ENCODE assay signal across 15 cellular contexts in genomic region chr14:65035049-65035448, GRCh38. TPM values are rescaled to one million over a fixed set of nuclear protein-coding genes. Genes with fewer than 3 reads are reported as not detected.
DNase-seq lines count a peak whose midpoint lies in the region; ATAC-seq, FAIRE-seq and TF ChIP-seq lines count a peak whose summit lies in the region.
"Had no signal": no experiment of that assay in that cellular context is flagged by ENCODE, and none has a peak within 500 bp of the region (broad histone marks: within the 10 kb centered on the region; RNA-seq: fewer than 3 reads in every experiment).

No MANE protein-coding gene starts in this region.

- no TSS peak for BruUV-seq in K562 (replicated peaks; lab: Mats Ljungman, UMichigan)

- TF ChIP-seq EP300 in K562 (IDR thresholded peaks at IDR 0.05; ENCODE audit: low read length): no peak

- CTCF ChIA-PET in K562 (lab: Yijun Ruan, JAX; ENCODE audit: low intra/inter-chr PET ratio): no interaction called here

- H3K79me2 ChIP-seq in K562 (ENCODE audit: control insufficient read depth, insufficient read depth, low read length): no peaks in the 10 kb centered on the region

- no peak overlapping the region for H3K4me2 ChIP-seq in K562 (ENCODE audit: insufficient read depth, low read length)
- H3K4me2 ChIP-seq: GM23338 had no signal

- no peak overlapping the region for H3K27ac Mint-ChIP-seq in nephron progenitor cell
- H3K27ac Mint-ChIP-seq: GM23338 had no signal

- H3K36me3 Mint-ChIP-seq in nephron progenitor cell (ENCODE audit: low read depth): peaks cover 52% of the 10 kb centered on the region

- H3K9me1 ChIP-seq in K562 (ENCODE audit: control insufficient read depth, insufficient read depth, low read length): no peaks in the 10 kb centered on the region

- H3K36me3 ChIP-seq in K562 (ENCODE audit: control insufficient read depth, insufficient read depth, low read length): peaks cover 17% of the 10 kb centered on the region; the same call in 1 of the 3 replicates

- H3K4me3 Mint-ChIP-seq in nephron progenitor cell: no peak overlapping the region
- H3K4me3 Mint-ChIP-seq: GM23338 had no signal

- in situ Hi-C loops in K562 (cut with MboI): no loop called here

- DNase-seq in C1 segment of cervical spinal cord (lab: John Stamatoyannopoulos, UW) (peak in 12 of 14 donors; percentile 13 to 81 (median 65)), K562 (ENCODE audit: extremely low read depth in 1 of 4, low spot score in 3 of 4) (no peak), foreskin melanocyte (peak; percentile 24), nephron progenitor cell (peak; percentile 17), islet precursor cell (no peak), NCI-H2107 (lab: John Stamatoyannopoulos, UW) (no peak), NCI-H2029 (lab: John Stamatoyannopoulos, UW) (no peak)
- DNase-seq: activated CD4-positive, alpha-beta T cell treated with anti-CD3 and anti-CD28 coated beads, Interleukin-2, amount 50 U/mL, for 4 hours; activated gamma-delta T cell treated with Interleukin-2 at 50 U/mL for 16 hours; MM.1S; NCI-H2171; stimulated activated CD8-positive, alpha-beta memory T cell treated with anti-CD3 and anti-CD28 coated beads, Interleukin-4, amount 100 ng/mL, for 48 hours had no signal

- no peak overlapping the region for H3K27ac ChIP-seq in K562 (ENCODE audit: extremely low read depth, low read depth, low read length)

- H3K27me3 ChIP-seq in K562 (ENCODE audit: control insufficient read depth in 2 of 2, insufficient read depth in 2 of 2, low read length in 2 of 2): no peaks in the 10 kb centered on the region

- TF ChIP-seq POLR2A in K562 (conservative IDR thresholded peaks at IDR 0.05): no peak

- no peak for FAIRE-seq in K562 (lab: Jason Lieb, UNC)
- FAIRE-seq: bronchial epithelial cell had no signal

- no peak for TF ChIP-seq RAD21 in K562 (CRISPR knock-in tag; conservative IDR thresholded peaks at IDR 0.05 in 1 of 2, IDR thresholded peaks at IDR 0.05 in 1 of 2)

- intact Hi-C loops in K562 (cut with micrococcal nuclease): no loop called here

- H3K4me1 ChIP-seq in K562 (replicated peaks in 1 of 2; ENCODE audit: control insufficient read depth in 2 of 2, insufficient read depth in 2 of 2, low read length in 2 of 2): no peaks in the 10 kb centered on the region; a peak in 1 of 5 replicates

- ATAC-seq in K562: no peak
- no peak for ATAC-seq in GM18909 (IDR thresholded peaks at IDR 0.05; ENCODE audit: poor library complexity, unreplicated experiment)
- ATAC-seq: GM23338 had no signal

- no peak overlapping the region for H3K4me3 ChIP-seq in K562
- H3K4me3 ChIP-seq: GM23338 had no signal

- H3K9me3 Mint-ChIP-seq in nephron progenitor cell: no peaks in the 10 kb centered on the region
- H3K9me3 Mint-ChIP-seq: GM23338 had no signal

- H4K20me1 ChIP-seq in K562 (replicated peaks; ENCODE audit: control insufficient read depth, insufficient read depth, low read length): no peaks in the 10 kb centered on the region

- POLR2A ChIA-PET in K562 (lab: Yijun Ruan, JAX): interaction anchor here (0.6 to 2.8 kb wide), 4 partner anchors 10 to 161 kb away, joined by 3 to 10 read pairs (median 3); no protein-coding TSS in a partner anchor

- H3K9ac ChIP-seq in K562 (ENCODE audit: insufficient read depth in 1 of 2, low read depth in 2 of 2, low read length in 2 of 2): peak overlapping the region in 1 of 2 experiments; percentile 28; a peak in 1 of 4 replicates

- peaks cover 10% of the 10 kb centered on the region for H3K4me1 Mint-ChIP-seq in nephron progenitor cell
- H3K4me1 Mint-ChIP-seq: GM23338 had no signal

- no peaks in the 10 kb centered on the region for H3K27me3 Mint-ChIP-seq in nephron progenitor cell (ENCODE audit: low read depth, poor library complexity)

- WGBS in K562 (ENCODE audit: insufficient coverage, low coverage, missing lambda C conversion rate): 63% methylated on average over 2 of the region's 4 CpGs

- no peak overlapping the region for H2AFZ ChIP-seq in K562 (ENCODE audit: low read depth, low read length)
- H2AFZ ChIP-seq: GM23338 had no signal

- H3K9me3 ChIP-seq in K562 (replicated peaks; ENCODE audit: control insufficient read depth, insufficient read depth, low read depth, low read length): no peaks in the 10 kb centered on the region

- TF ChIP-seq CTCF in K562 (IDR thresholded peaks at IDR 0.05 in 2 of 3, conservative IDR thresholded peaks at IDR 0.05 in 1 of 3; ENCODE audit: insufficient read depth in 2 of 3, low read depth in 1 of 3, low read length in 3 of 3) (no peak), nephron progenitor cell (IDR thresholded peaks at IDR 0.05) (no peak)

TF ChIP-seq in K562, 482 proteins besides CTCF, POLR2A, EP300 and RAD21:
- TF ChIP-seq SAP30 (IDR thresholded peaks at IDR 0.05; ENCODE audit: borderline replicate concordance, insufficient read depth, low read depth, low read length, poor library complexity, severe bottlenecking): no peak
- no peak for TF ChIP-seq JUNB (CRISPR knock-in tag; conservative IDR thresholded peaks at IDR 0.05)
- no peak for TF ChIP-seq ZBTB12 (CRISPR knock-in tag; IDR thresholded peaks at IDR 0.05)
- TF ChIP-seq TCF15 (CRISPR knock-in tag; IDR thresholded peaks at IDR 0.05): no peak
- TF ChIP-seq ZKSCAN3 (CRISPR knock-in tag; IDR thresholded peaks at IDR 0.05): no peak
- TF ChIP-seq PPARD (CRISPR knock-in tag; IDR thresholded peaks at IDR 0.05): no peak
- no peak for TF ChIP-seq E2F6 (IDR thresholded peaks at IDR 0.05; ENCODE audit: borderline replicate concordance in 1 of 2, extremely low read depth in 1 of 2, insufficient read depth in 1 of 2, insufficient read length in 1 of 2, low read depth in 1 of 2, low read length in 1 of 2, poor library complexity in 1 of 2, severe bottlenecking in 1 of 2)
- TF ChIP-seq MXI1 (IDR thresholded peaks at IDR 0.05; ENCODE audit: low read depth, low read length): no peak
- no peak; the same call in 1 of the 2 replicates for TF ChIP-seq NR2C1 (IDR thresholded peaks at IDR 0.05)
- TF ChIP-seq NR2C1 (tag; IDR thresholded peaks at IDR 0.05): 0 out of 2 replicates have a peak, but pooled peaks have one; percentile 18
- no peak for TF ChIP-seq ZNF140 (CRISPR knock-in tag; IDR thresholded peaks at IDR 0.05)
- TF ChIP-seq NR2C2 (CRISPR knock-in tag; IDR thresholded peaks at IDR 0.05): no peak
- TF ChIP-seq NR2C2 (tag; IDR thresholded peaks at IDR 0.05): 0 out of 2 replicates have a peak, but pooled peaks have one; percentile 27

RNA-seq across cellular contexts. Expression of gene FNTB, which starts 48.4 kb away (rescaled TPM):
- total RNA-seq in K562 (2011; cell fraction: chromatin; rRNA removed; ENCODE audit: low replicate concordance): 47.5 and 49.5 TPM in 2 replicates
- 29.6 and 31.0 TPM in 2 replicates for total RNA-seq in K562 (2011; cell fraction: nucleolus; rRNA removed)
- total RNA-seq in K562 (2011; cell fraction: nucleoplasm; rRNA removed): 18.6 and 28.7 TPM in 2 replicates
- total RNA-seq in K562 (2014; rRNA removed) (6.9 and 7.3 TPM in 2 replicates), K562 (2014; rRNA removed; fragmentation: Illumina TruSeq; extraction: Trizol) (8.9 and 11.7 TPM in 2 replicates), K562 (2015; rRNA removed; fragmentation: Illumina TruSeq; extraction: Trizol) (10.9 and 11.0 TPM in 2 replicates), K562 (2021) (12.2 and 13.8 TPM in 2 replicates)
- polyA plus RNA-seq in K562 (2011; rRNA removed) (16.5 and 18.5 TPM in 2 replicates), K562 (2014; fragmentation: Illumina TruSeq; extraction: Trizol) (12.1 and 15.6 TPM in 2 replicates), K562 (2014; fragmentation: Nextera tagmentation; extraction: Ambion mirVana) (10 to 100 TPM; 14.1 to 23.2 TPM), K562 (2014; rRNA removed) (10.6 and 12.9 TPM in 2 replicates)
- 18.8 and 20.8 TPM in 2 replicates for polyA plus RNA-seq in K562 (2011; cell fraction: cytosol; rRNA removed)
- polyA plus RNA-seq in K562 (2011; cell fraction: nucleus; rRNA removed): 31.7 and 33.9 TPM in 2 replicates
- polyA plus RNA-seq in K562 (2012): 10.2 and 13.4 TPM in 2 replicates
- polyA minus RNA-seq in K562 (2011; rRNA and poly(A)+ RNA removed): 24.4 and 25.7 TPM in 2 replicates
- 13.8 and 21.2 TPM in 2 replicates for polyA minus RNA-seq in K562 (2011; cell fraction: cytosol; rRNA and poly(A)+ RNA removed)
- polyA minus RNA-seq in K562 (2011; cell fraction: nucleus; rRNA and poly(A)+ RNA removed): 17.5 and 42.0 TPM in 2 replicates

Comparison
In these comparisons a context has a peak if more than half of its experiments do, and no peak if none do; other contexts are left out.
1. DNase-seq: peak in C1 segment of cervical spinal cord (12 of 14), foreskin melanocyte (single experiment) and nephron progenitor cell (single experiment); none in K562 (0 of 4), islet precursor cell (single experiment), NCI-H2107 (single experiment) and NCI-H2029 (single experiment).